Comparison of ENCODE assay signal across 27 cellular contexts in the genomic region with DNA sequence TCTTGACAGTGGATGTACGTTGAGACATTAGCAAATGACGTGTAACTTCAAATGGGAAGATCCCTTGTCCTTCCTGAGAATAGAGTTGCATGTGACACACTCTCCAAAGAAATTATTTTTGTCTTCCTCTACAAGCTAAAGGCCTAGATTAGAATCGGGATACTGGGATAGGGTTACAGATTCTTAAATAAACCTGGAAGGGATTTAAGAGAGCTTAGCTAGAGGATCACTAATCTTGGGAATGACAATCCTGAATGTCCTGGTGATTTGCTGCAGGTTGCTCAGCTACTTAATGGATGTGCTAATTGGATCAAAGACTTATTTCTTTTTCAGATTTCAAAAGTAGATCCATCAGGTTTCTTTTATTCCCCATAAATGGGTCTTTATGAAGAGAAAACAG.
"Had no signal": no experiment of that assay in that cellular context is flagged by ENCODE, and none has a peak within 500 bp of the region (broad histone marks: within the 10 kb centered on the region; RNA-seq: fewer than 3 reads in every experiment).

No MANE protein-coding gene starts in this region.

- H3K9ac ChIP-seq: SK-N-SH had no signal

- H3K36me3 Mint-ChIP-seq: activated naive CD4-positive, alpha-beta T cell treated with anti-CD3 and anti-CD28 coated beads, Interleukin-2, amount 10 ng/mL, durations not matched to agents 7 days and 5 days; activated naive CD8-positive, alpha-beta T cell treated with anti-CD3 and anti-CD28 coated beads for 36 hours had no signal

- H3K9me3 Mint-ChIP-seq: activated naive CD4-positive, alpha-beta T cell treated with anti-CD3 and anti-CD28 coated beads, Interleukin-2, amount 10 ng/mL, durations not matched to agents 7 days and 5 days had no signal

- H3K9me2 ChIP-seq: SK-N-SH had no signal

- ATAC-seq: activated CD4-positive, alpha-beta T cell treated with anti-CD3 and anti-CD28 coated beads for 36 hours; activated CD8-positive, alpha-beta T cell treated with anti-CD3 and anti-CD28 coated beads for 36 hours; activated T-cell treated with anti-CD3 and anti-CD28 coated beads, Interleukin-2, amount 50 U/mL, for 72 hours had no signal

- H3K4me1 Mint-ChIP-seq: activated CD4-positive, alpha-beta T cell treated with anti-CD3 and anti-CD28 coated beads for 36 hours; activated naive CD4-positive, alpha-beta T cell treated with anti-CD3 and anti-CD28 coated beads, Interleukin-2, amount 10 ng/mL, durations not matched to agents 7 days and 5 days; activated naive CD8-positive, alpha-beta T cell treated with anti-CD3 and anti-CD28 coated beads for 36 hours had no signal

- H3K4me2 ChIP-seq: SK-N-SH had no signal

- H3K27ac Mint-ChIP-seq: activated CD4-positive, alpha-beta T cell treated with anti-CD3 and anti-CD28 coated beads for 36 hours; activated CD8-positive, alpha-beta T cell treated with anti-CD3 and anti-CD28 coated beads for 36 hours; activated naive CD4-positive, alpha-beta T cell treated with anti-CD3 and anti-CD28 coated beads, Interleukin-2, amount 10 ng/mL, durations not matched to agents 7 days and 5 days; activated naive CD8-positive, alpha-beta T cell treated with anti-CD3 and anti-CD28 coated beads for 36 hours; activated T-cell treated with anti-CD3 and anti-CD28 coated beads, Interleukin-2, amount 50 U/mL, for 72 hours; activated T-helper 2 cell treated with anti-CD3 and anti-CD28 coated beads, Interferon-gamma antibody, Interleukin-2, Interleukin-4, amounts not matched to agents 10 μg/mL and 5 μg/mL and 100 μg/mL, durations not matched to agents 14 hours and 24 hours and 36 hours had no signal

- H3K4me3 Mint-ChIP-seq: activated CD4-positive, alpha-beta T cell treated with anti-CD3 and anti-CD28 coated beads for 36 hours; activated CD8-positive, alpha-beta T cell treated with anti-CD3 and anti-CD28 coated beads for 36 hours; activated naive CD4-positive, alpha-beta T cell treated with anti-CD3 and anti-CD28 coated beads, Interleukin-2, amount 10 ng/mL, durations not matched to agents 7 days and 5 days; activated naive CD8-positive, alpha-beta T cell treated with anti-CD3 and anti-CD28 coated beads for 36 hours; activated T-cell treated with anti-CD3 and anti-CD28 coated beads, Interleukin-2, amount 50 U/mL, for 72 hours had no signal

- H3K27me3 ChIP-seq: brain microvascular endothelial cell, MG63, Peyer's patch had no signal

- H3K4me1 ChIP-seq: Peyer's patch, SJCRH30 had no signal

- H3K36me3 ChIP-seq: brain microvascular endothelial cell, MG63, Peyer's patch, SJCRH30 had no signal

- H3K4me3 ChIP-seq: MG63, Peyer's patch, SJCRH30 had no signal

- H3K27ac ChIP-seq: brain microvascular endothelial cell, Peyer's patch, RWPE1, SJCRH30, VCaP had no signal

- H3K9me3 ChIP-seq: MG63, Peyer's patch, SJCRH30, SK-N-SH had no signal

- DNase-seq: activated CD4-positive, alpha-beta T cell treated with anti-CD3 and anti-CD28 coated beads for 36 hours; activated CD4-positive, alpha-beta T cell treated with anti-CD3 and anti-CD28 coated beads, Interleukin-2, amount 50 U/mL, for 1 hour; activated CD8-positive, alpha-beta memory T cell treated with anti-CD3 and anti-CD28 coated beads, Interleukin-2, amount 50 U/mL, for 4 hours; activated CD8-positive, alpha-beta T cell treated with anti-CD3 and anti-CD28 coated beads for 36 hours; activated gamma-delta T cell treated with Interleukin-2 at 50 U/mL for 16 hours; activated naive CD4-positive, alpha-beta T cell treated with anti-CD3 and anti-CD28 coated beads, Interleukin-2, amount 10 ng/mL, durations not matched to agents 7 days and 5 days; activated naive CD8-positive, alpha-beta T cell treated with anti-CD3 and anti-CD28 coated beads for 36 hours; activated T-cell treated with anti-CD3 and anti-CD28 coated beads, Interleukin-2, amount 50 U/mL, for 72 hours; brain microvascular endothelial cell; cerebellar nuclear complex; MG63; MV-4-11; NCI-H1092 treated with DMSO at 0.1 percent for 48 hours; NCI-H1417 treated with DMSO at 0.1 percent for 48 hours; NCI-H1694; NCI-H2029; NCI-H2107; NCI-H446; NCI-H526; Peyer's patch; Right ventricle myocardium superior; SJCRH30; SK-N-SH; T-helper 1 cell had no signal

- H3K27me3 Mint-ChIP-seq: activated CD4-positive, alpha-beta T cell treated with anti-CD3 and anti-CD28 coated beads for 36 hours; activated CD8-positive, alpha-beta T cell treated with anti-CD3 and anti-CD28 coated beads for 36 hours; activated naive CD4-positive, alpha-beta T cell treated with anti-CD3 and anti-CD28 coated beads, Interleukin-2, amount 10 ng/mL, durations not matched to agents 7 days and 5 days; activated naive CD8-positive, alpha-beta T cell treated with anti-CD3 and anti-CD28 coated beads for 36 hours had no signal
